ENCODE assay signal across 27 cellular contexts in the genomic region with DNA sequence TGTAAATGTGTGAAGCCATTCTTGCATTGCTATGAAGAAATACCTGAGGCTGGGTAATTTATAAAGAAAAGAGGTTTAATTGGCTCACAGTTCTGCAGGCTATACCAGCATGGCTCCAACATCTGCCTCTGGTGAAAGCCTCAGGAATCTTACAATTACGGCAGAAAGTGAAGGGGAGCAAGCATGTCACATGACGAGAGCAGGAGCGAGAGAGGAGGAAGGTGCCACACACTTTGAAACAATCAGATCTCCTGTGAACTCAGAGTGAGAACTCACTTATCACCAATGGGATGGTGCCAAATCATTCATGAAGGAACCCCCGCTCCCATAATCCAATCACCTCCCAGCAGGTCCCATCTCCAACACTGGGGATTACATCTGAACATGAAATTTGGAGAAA.
"Had no signal": no experiment of that assay in that cellular context is flagged by ENCODE, and none has a peak within 500 bp of the region (broad histone marks: within the 10 kb centered on the region; RNA-seq: fewer than 3 reads in every experiment).

No MANE protein-coding gene starts in this region.

- H3K4me1 ChIP-seq: pancreas, prostate gland, right lobe of liver, sigmoid colon, stomach, thyroid gland, tibial nerve, upper lobe of left lung, vagina had no signal

- H3K4me3 Mint-ChIP-seq: natural killer cell treated with Interleukin-12 subunit alpha and Interleukin-12 subunit beta and Interleukin-15 and Interleukin-18, amount 100 ng/mL, for 72 hours; nephron progenitor cell; neural crest cell; stimulated activated effector memory CD8-positive, alpha-beta T cell treated with anti-CD3 and anti-CD28 coated beads, Interleukin-12 subunit alpha, Interleukin-12 subunit beta, amount 100 ng/mL, for 72 hours; stimulated activated naive B cell treated with anti-CD40 and anti-IgM and Interleukin-4, amounts not matched to agents 10 μg/mL and 1 μg/mL and 100 μg/mL, for 72 hours; stimulated activated naive CD8-positive, alpha-beta T cell treated with anti-CD3 and anti-CD28 coated beads, Interleukin-15, Interleukin-2, amounts not matched to agents 100 ng/mL and 50 ng/mL, for 24 hours had no signal

- H3K27ac Mint-ChIP-seq: natural killer cell treated with Interleukin-12 subunit alpha and Interleukin-12 subunit beta and Interleukin-15 and Interleukin-18, amount 100 ng/mL, for 72 hours; nephron progenitor cell; stimulated activated effector memory CD8-positive, alpha-beta T cell treated with anti-CD3 and anti-CD28 coated beads, Interleukin-12 subunit alpha, Interleukin-12 subunit beta, amount 100 ng/mL, for 72 hours; stimulated activated naive B cell treated with anti-CD40 and anti-IgM and Interleukin-4, amounts not matched to agents 10 μg/mL and 1 μg/mL and 100 μg/mL, for 72 hours; stimulated activated naive CD8-positive, alpha-beta T cell treated with anti-CD3 and anti-CD28 coated beads, Interleukin-15, Interleukin-2, amounts not matched to agents 100 ng/mL and 50 ng/mL, for 24 hours had no signal

- H3K9me3 Mint-ChIP-seq: natural killer cell treated with Interleukin-12 subunit alpha and Interleukin-12 subunit beta and Interleukin-15 and Interleukin-18, amount 100 ng/mL, for 72 hours; stimulated activated naive CD8-positive, alpha-beta T cell treated with anti-CD3 and anti-CD28 coated beads, Interleukin-15, Interleukin-2, amounts not matched to agents 100 ng/mL and 50 ng/mL, for 24 hours had no signal

- H3K36me3 Mint-ChIP-seq: natural killer cell treated with Interleukin-12 subunit alpha and Interleukin-12 subunit beta and Interleukin-15 and Interleukin-18, amount 100 ng/mL, for 72 hours; stimulated activated effector memory CD8-positive, alpha-beta T cell treated with anti-CD3 and anti-CD28 coated beads, Interleukin-12 subunit alpha, Interleukin-12 subunit beta, amount 100 ng/mL, for 72 hours; stimulated activated naive B cell treated with anti-CD40 and anti-IgM and Interleukin-4, amounts not matched to agents 10 μg/mL and 1 μg/mL and 100 μg/mL, for 72 hours had no signal

- H3K27ac ChIP-seq: neutrophil, pancreas, prostate gland, right lobe of liver, sigmoid colon, stomach, thoracic aorta, thyroid gland, tibial nerve, upper lobe of left lung, vagina had no signal

- H3K4me1 Mint-ChIP-seq: nephron progenitor cell; neural crest cell; stimulated activated effector memory CD8-positive, alpha-beta T cell treated with anti-CD3 and anti-CD28 coated beads, Interleukin-12 subunit alpha, Interleukin-12 subunit beta, amount 100 ng/mL, for 72 hours; stimulated activated naive B cell treated with anti-CD40 and anti-IgM and Interleukin-4, amounts not matched to agents 10 μg/mL and 1 μg/mL and 100 μg/mL, for 72 hours had no signal

- H3K9me3 ChIP-seq: neutrophil, pancreas, prostate gland, right lobe of liver, thyroid gland, vagina had no signal

- ATAC-seq: natural killer cell treated with Interleukin-12 subunit alpha and Interleukin-12 subunit beta and Interleukin-15 and Interleukin-18, amount 100 ng/mL, for 72 hours; pancreas; right cardiac atrium; right lobe of liver; stimulated activated effector memory CD8-positive, alpha-beta T cell treated with anti-CD3 and anti-CD28 coated beads, Interleukin-12 subunit alpha, Interleukin-12 subunit beta, amount 100 ng/mL, for 72 hours; stimulated activated naive B cell treated with anti-CD40 and anti-IgM and Interleukin-4, amounts not matched to agents 10 μg/mL and 1 μg/mL and 100 μg/mL, for 72 hours had no signal

- H3K27me3 ChIP-seq: neutrophil, pancreas, right lobe of liver, sigmoid colon, thyroid gland, tibial nerve, upper lobe of left lung, vagina had no signal

- H3K4me3 ChIP-seq: pancreas, prostate gland, right lobe of liver, sigmoid colon, stomach, thoracic aorta, thyroid gland, tibial nerve, upper lobe of left lung, vagina had no signal

- H3K36me3 ChIP-seq: neutrophil, pancreas, prostate gland, right lobe of liver, sigmoid colon, stomach, thoracic aorta, thyroid gland, tibial nerve, upper lobe of left lung, vagina had no signal

- FAIRE-seq: pancreas, urothelium cell line had no signal

- DNase-seq: nephron progenitor cell; nucleus accumbens; pancreas; right cardiac atrium; right lobe of liver; sigmoid colon; small intestine; stimulated activated CD4-positive, alpha-beta T cell treated with anti-CD3 and anti-CD28 coated beads, Interleukin-15, amount 100 ng/mL, for 24 hours; stimulated activated CD4-positive, alpha-beta T cell treated with anti-CD3 and anti-CD28 coated beads, Interleukin-2, amount 100 ng/mL, for 24 hours; stimulated activated CD4-positive, alpha-beta T cell treated with anti-CD3 and anti-CD28 coated beads, Interleukin-2, amount 100 ng/mL, for 48 hours; stimulated activated CD4-positive, alpha-beta T cell treated with anti-CD3 and anti-CD28 coated beads, Interleukin-4, amount 100 ng/mL, for 24 hours; stimulated activated naive B cell treated with anti-CD40 and anti-IgM and Interleukin-4, amounts not matched to agents 10 μg/mL and 1 μg/mL and 100 μg/mL, for 72 hours; stimulated activated naive CD4-positive, alpha-beta T cell treated with Interleukin-2 at 50 U/mL for 16 hours; stomach; thyroid gland; trophoblast cell; upper lobe of left lung had no signal
